Comparison of ENCODE assay signal across 28 cellular contexts in the genomic region with DNA sequence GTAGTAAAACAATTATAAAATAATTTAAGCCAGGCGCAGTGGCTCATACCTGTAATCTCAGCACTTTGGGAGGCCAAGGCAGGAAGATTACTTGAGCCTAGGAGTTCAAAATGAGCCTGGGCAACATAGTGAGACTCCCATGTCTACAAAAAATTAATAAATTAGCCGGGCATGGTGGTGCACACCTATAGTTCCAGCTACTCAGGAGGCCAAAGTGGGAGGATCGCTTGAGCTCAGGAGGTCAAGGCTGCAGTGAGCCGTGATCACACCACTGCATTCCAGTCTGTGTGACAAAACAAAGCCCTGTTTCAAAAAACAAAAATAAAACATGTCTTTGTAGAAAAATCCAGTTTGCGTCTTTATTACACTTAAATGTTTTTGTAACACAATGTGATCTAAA.
"Had no signal": no experiment of that assay in that cellular context is flagged by ENCODE, and none has a peak within 500 bp of the region (broad histone marks: within the 10 kb centered on the region; RNA-seq: fewer than 3 reads in every experiment).

No MANE protein-coding gene starts in this region.

- H3K9me3 Mint-ChIP-seq: naive thymus-derived CD8-positive, alpha-beta T cell; nephron; neural crest cell; stimulated activated effector memory CD8-positive, alpha-beta T cell treated with anti-CD3 and anti-CD28 coated beads, Interleukin-12 subunit alpha, Interleukin-12 subunit beta, amount 100 ng/mL, for 72 hours; stimulated activated naive CD8-positive, alpha-beta T cell treated with anti-CD3 and anti-CD28 coated beads, Interleukin-15, amount 100 ng/mL, for 72 hours had no signal

- H3K36me3 ChIP-seq: heart right ventricle, lower lobe of right lung, pancreas, prostate gland, sigmoid colon, thyroid gland, transverse colon, upper lobe of left lung had no signal

- H3K36me3 Mint-ChIP-seq: stimulated activated effector memory CD8-positive, alpha-beta T cell treated with anti-CD3 and anti-CD28 coated beads, Interleukin-12 subunit alpha, Interleukin-12 subunit beta, amount 100 ng/mL, for 72 hours had no signal

- H3K27me3 ChIP-seq: heart right ventricle, hepatocyte, left lung, pancreas, sigmoid colon, spleen, thyroid gland, transverse colon, upper lobe of left lung had no signal

- H3K4me1 ChIP-seq: left lung, prostate gland, sigmoid colon, upper lobe of left lung had no signal

- H3K27ac ChIP-seq: heart right ventricle, hepatocyte, left lung, lower lobe of right lung, prostate gland, sigmoid colon, spleen, thyroid gland, upper lobe of left lung had no signal

- H3K27ac Mint-ChIP-seq: nephron had no signal

- H2AFZ ChIP-seq: hepatocyte had no signal

- H3K79me2 ChIP-seq: hepatocyte had no signal

- H3K4me3 Mint-ChIP-seq: naive thymus-derived CD8-positive, alpha-beta T cell; nephron; neural crest cell; stimulated activated effector memory CD8-positive, alpha-beta T cell treated with anti-CD3 and anti-CD28 coated beads, Interleukin-12 subunit alpha, Interleukin-12 subunit beta, amount 100 ng/mL, for 72 hours; stimulated activated naive CD8-positive, alpha-beta T cell treated with anti-CD3 and anti-CD28 coated beads, Interleukin-15, amount 100 ng/mL, for 72 hours had no signal

- H3K4me1 Mint-ChIP-seq: nephron; stimulated activated effector memory CD8-positive, alpha-beta T cell treated with anti-CD3 and anti-CD28 coated beads, Interleukin-12 subunit alpha, Interleukin-12 subunit beta, amount 100 ng/mL, for 72 hours had no signal

- DNase-seq: heart right ventricle; kidney glomerular epithelial cell; left cardiac atrium; left lung; lower lobe of right lung; mammary epithelial cell; naive thymus-derived CD8-positive, alpha-beta T cell; nucleus accumbens; posterior cingulate gyrus; retina; right cardiac atrium; sigmoid colon; spleen; stimulated activated CD4-positive, alpha-beta T cell treated with anti-CD3 and anti-CD28 coated beads, Interleukin-4, amount 100 ng/mL, for 24 hours; stimulated activated naive CD4-positive, alpha-beta T cell treated with Interleukin-2 at 50 U/mL for 16 hours; stimulated activated naive CD8-positive, alpha-beta T cell treated with anti-CD3 and anti-CD28 coated beads, Interleukin-15, amount 100 ng/mL, for 72 hours; substantia nigra; thyroid gland; transverse colon; upper lobe of left lung had no signal

- FAIRE-seq: keratinocyte, pancreas, small intestine had no signal

- H3K4me3 ChIP-seq: heart right ventricle, hepatocyte, left lung, lower lobe of right lung, pancreas, prostate gland, sigmoid colon, spleen, thyroid gland, transverse colon, upper lobe of left lung had no signal

- H3K9me3 ChIP-seq: heart right ventricle, left lung, lower lobe of right lung, pancreas, prostate gland, sigmoid colon, spleen, thyroid gland, transverse colon, upper lobe of left lung had no signal

- H3K27me3 Mint-ChIP-seq: naive thymus-derived CD8-positive, alpha-beta T cell; stimulated activated naive CD8-positive, alpha-beta T cell treated with anti-CD3 and anti-CD28 coated beads, Interleukin-15, amount 100 ng/mL, for 72 hours had no signal

- ATAC-seq: left cardiac atrium; left lung; lower lobe of right lung; naive thymus-derived CD8-positive, alpha-beta T cell; stimulated activated effector memory CD8-positive, alpha-beta T cell treated with anti-CD3 and anti-CD28 coated beads, Interleukin-12 subunit alpha, Interleukin-12 subunit beta, amount 100 ng/mL, for 72 hours; stimulated activated naive CD8-positive, alpha-beta T cell treated with anti-CD3 and anti-CD28 coated beads, Interleukin-15, amount 100 ng/mL, for 72 hours had no signal
